Comparison of ENCODE assay signal across 14 cellular contexts in the genomic region with DNA sequence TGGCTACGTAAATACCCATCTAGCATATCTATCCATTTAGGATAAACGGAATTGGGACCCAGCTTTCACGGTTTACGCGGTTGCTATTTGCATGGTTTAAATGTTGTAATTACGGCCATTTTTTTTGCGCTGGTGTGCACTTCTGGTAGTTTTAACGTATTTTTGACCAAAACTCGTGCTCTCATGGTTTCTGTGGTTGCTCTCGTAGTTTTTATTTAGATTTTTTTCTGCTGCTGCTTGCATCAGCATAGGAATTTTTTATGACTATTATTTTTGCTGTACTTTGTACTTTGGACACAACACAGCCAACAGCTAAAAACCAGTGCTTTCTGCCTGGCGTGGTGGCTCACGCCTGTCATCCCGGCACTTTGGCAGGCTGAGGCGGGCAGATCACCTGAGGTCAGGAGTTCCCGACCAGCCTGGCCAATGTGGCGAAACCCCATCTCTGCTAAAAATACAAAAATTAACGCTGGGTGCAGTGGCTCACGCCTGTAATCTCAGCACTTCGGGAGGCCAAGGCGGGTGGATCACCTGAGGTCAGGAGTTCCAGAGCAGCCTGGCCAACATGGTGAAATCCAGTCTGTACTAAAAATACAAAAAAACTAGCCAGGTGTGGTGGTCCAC. TPM values are rescaled to one million over a fixed set of nuclear protein-coding genes. Genes with fewer than 3 reads are reported as not detected.
DNase-seq lines count a peak whose midpoint lies in the region; ATAC-seq lines count a peak whose summit lies in the region.
"Had no signal": no experiment of that assay in that cellular context is flagged by ENCODE, and none has a peak within 500 bp of the region (broad histone marks: within the 10 kb centered on the region; RNA-seq: fewer than 3 reads in every experiment).

No MANE protein-coding gene starts in this region.

- H3K27ac Mint-ChIP-seq in activated T-cell treated with anti-CD3 and anti-CD28 coated beads, Interleukin-2, amount 50 U/mL, for 24 hours = no peak overlapping the region
- peak overlapping the region; percentile 75 for H3K27ac Mint-ChIP-seq in dendritic cell treated with granulocyte-macrophage colony-stimulating factor and Interleukin-4, amounts not matched to agents 40 ng/mL and 50 ng/mL, for 4 days

- no peaks in the 10 kb centered on the region for H3K4me1 ChIP-seq in thymus (ENCODE audit: control insufficient read depth, insufficient read depth, low read length)
- H3K4me1 ChIP-seq: HAP-1, parathyroid adenoma had no signal

- H3K4me3 ChIP-seq in thymus (ENCODE audit: low read length) = peak overlapping the region; percentile 17
- H3K4me3 ChIP-seq: HAP-1 had no signal

- peaks cover 6% of the 10 kb centered on the region for H3K4me1 Mint-ChIP-seq in activated T-cell treated with anti-CD3 and anti-CD28 coated beads, Interleukin-2, amount 50 U/mL, for 24 hours (ENCODE audit: low read depth)
- peaks cover 31% of the 10 kb centered on the region for H3K4me1 Mint-ChIP-seq in dendritic cell treated with granulocyte-macrophage colony-stimulating factor and Interleukin-4, amounts not matched to agents 40 ng/mL and 50 ng/mL, for 4 days (ENCODE audit: low read depth)

- no peaks in the 10 kb centered on the region for H3K36me3 ChIP-seq in thymus (ENCODE audit: control insufficient read depth, insufficient read depth)
- H3K36me3 ChIP-seq: HAP-1 had no signal

- no peaks in the 10 kb centered on the region for H3K9me3 ChIP-seq in thymus (ENCODE audit: control insufficient read depth)

- H3K36me3 Mint-ChIP-seq in activated T-cell treated with anti-CD3 and anti-CD28 coated beads, Interleukin-2, amount 50 U/mL, for 24 hours (ENCODE audit: low read depth) = no peaks in the 10 kb centered on the region
- H3K36me3 Mint-ChIP-seq in dendritic cell treated with granulocyte-macrophage colony-stimulating factor and Interleukin-4, amounts not matched to agents 40 ng/mL and 50 ng/mL, for 4 days (ENCODE audit: low read depth) = no peaks in the 10 kb centered on the region

- no peaks in the 10 kb centered on the region for H3K27me3 ChIP-seq in thymus (ENCODE audit: control insufficient read depth, insufficient read depth)

- H3K27me3 Mint-ChIP-seq in activated T-cell treated with anti-CD3 and anti-CD28 coated beads, Interleukin-2, amount 50 U/mL, for 24 hours = peaks cover 6% of the 10 kb centered on the region
- peaks cover 3% of the 10 kb centered on the region for H3K27me3 Mint-ChIP-seq in dendritic cell treated with granulocyte-macrophage colony-stimulating factor and Interleukin-4, amounts not matched to agents 40 ng/mL and 50 ng/mL, for 4 days

- 65% methylated on average over 20 of the region's 20 CpGs for WGBS in thymus

- H3K4me3 Mint-ChIP-seq in activated T-cell treated with anti-CD3 and anti-CD28 coated beads, Interleukin-2, amount 50 U/mL, for 24 hours = peak overlapping the region; percentile 27
- peak overlapping the region; percentile 55 for H3K4me3 Mint-ChIP-seq in dendritic cell treated with granulocyte-macrophage colony-stimulating factor and Interleukin-4, amounts not matched to agents 40 ng/mL and 50 ng/mL, for 4 days

- ATAC-seq in GM21447 (IDR thresholded peaks at IDR 0.05; ENCODE audit: unreplicated experiment) = no peak
- no peak for ATAC-seq in GM21367 (IDR thresholded peaks at IDR 0.05; ENCODE audit: unreplicated experiment)
- ATAC-seq: left cardiac atrium had no signal

- H3K9me3 Mint-ChIP-seq in activated T-cell treated with anti-CD3 and anti-CD28 coated beads, Interleukin-2, amount 50 U/mL, for 24 hours = no peaks in the 10 kb centered on the region
- no peaks in the 10 kb centered on the region for H3K9me3 Mint-ChIP-seq in dendritic cell treated with granulocyte-macrophage colony-stimulating factor and Interleukin-4, amounts not matched to agents 40 ng/mL and 50 ng/mL, for 4 days

- no peak for DNase-seq in activated T-cell treated with anti-CD3 and anti-CD28 coated beads, Interleukin-2, amount 50 U/mL, for 24 hours
- DNase-seq in activated T-cell treated with anti-CD3 and anti-CD28 coated beads, Interleukin-2, amount 50 U/mL, for 1 hour = no peak
- peak; percentile 78 for DNase-seq in NOMO-1 treated with dmso at 0.1 percent for 144 hours (lab: John Stamatoyannopoulos, UW; ENCODE audit: unreplicated experiment)
- DNase-seq in NCI-H1417 (lab: John Stamatoyannopoulos, UW) = no peak
- DNase-seq: activated effector memory CD4-positive, alpha-beta T cell treated with Interleukin-2 at 50 U/mL for 16 hours; EL; left cardiac atrium; NCI-H1092 treated with DMSO at 0.1 percent for 48 hours had no signal

- peak overlapping the region; percentile 25 for H3K27ac ChIP-seq in thymus (ENCODE audit: low read depth)
- H3K27ac ChIP-seq: parathyroid adenoma had no signal

- intact Hi-C loops in dendritic cell treated with granulocyte-macrophage colony-stimulating factor and Interleukin-4, amounts not matched to agents 40 ng/mL and 50 ng/mL, for 4 days (cut with micrococcal nuclease) = loop anchor here (5.0 kb wide), 1 partner anchor 67 kb away; a partner anchor contains a TSS

RNA-seq across cellular contexts. Expression of a gene that starts 32.6 kb away (rescaled TPM):
- 56.1 TPM for polyA plus RNA-seq in thymus

RNA-seq across cellular contexts. Expression of a gene that starts 34.7 kb away (rescaled TPM):
- polyA plus RNA-seq in thymus = 0.18 TPM
